10 cellular contexts compared by ENCODE assay signal in the genomic region with DNA sequence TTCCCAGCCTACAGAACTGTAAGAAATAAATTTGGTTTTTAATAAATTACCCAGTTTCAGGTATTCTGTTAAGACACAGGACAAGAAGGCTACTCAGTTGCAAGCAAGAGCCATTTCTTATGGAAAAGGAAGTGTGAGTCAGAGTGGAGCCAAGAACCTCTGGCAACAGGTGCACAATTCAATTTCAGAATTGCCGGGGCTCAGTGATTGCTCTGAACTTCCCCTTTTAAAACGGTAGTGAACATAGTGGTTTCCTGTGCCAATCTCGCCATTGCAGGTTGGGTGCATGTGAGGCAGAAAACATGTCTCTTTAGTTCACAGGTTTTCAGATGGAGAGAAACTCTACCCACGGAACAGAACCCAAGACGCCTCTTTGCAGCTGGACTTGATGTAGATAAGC. TPM values are rescaled to one million over a fixed set of nuclear protein-coding genes. Genes with fewer than 3 reads are reported as not detected.
DNase-seq lines count a peak whose midpoint lies in the region; ATAC-seq and TF ChIP-seq lines count a peak whose summit lies in the region.
"Had no signal": no experiment of that assay in that cellular context is flagged by ENCODE, and none has a peak within 500 bp of the region (broad histone marks: within the 10 kb centered on the region; RNA-seq: fewer than 3 reads in every experiment).

No MANE protein-coding gene starts in this region.

- H3K27ac Mint-ChIP-seq in activated naive CD4-positive, alpha-beta T cell treated with anti-CD3 and anti-CD28 coated beads, Interleukin-2, amount 50 U/mL, for 72 hours, result no peak overlapping the region
- no peak overlapping the region for H3K27ac Mint-ChIP-seq in Caco-2 (ENCODE audit: unreplicated experiment)

- H3K27me3 Mint-ChIP-seq in Caco-2 (ENCODE audit: insufficient read depth, unreplicated experiment), result no peaks in the 10 kb centered on the region

- H3K4me3 ChIP-seq in Caco-2 (ENCODE audit: low read depth, low read length), result no peak overlapping the region

- H3K4me1 ChIP-seq in Caco-2, result 0 out of 2 replicates have a peak, but pooled peaks cover 3% of the 10 kb centered on the region

- no peaks in the 10 kb centered on the region for H3K36me3 ChIP-seq in Caco-2 (ENCODE audit: control insufficient read depth, insufficient read depth, low read length)

- no peak for TF ChIP-seq CTCF in Caco-2 (IDR thresholded peaks at IDR 0.05; ENCODE audit: insufficient read depth in 1 of 2, low read depth in 1 of 2, low read length in 1 of 2, severe bottlenecking in 1 of 2, unreplicated experiment in 1 of 2)

- H3K27me3 ChIP-seq in Caco-2 (replicated peaks; ENCODE audit: control insufficient read depth, insufficient read depth, low read length), result no peaks in the 10 kb centered on the region

- peak; percentile 8 to 41 for ATAC-seq in activated naive CD4-positive, alpha-beta T cell treated with anti-CD3 and anti-CD28 coated beads, Interleukin-2, amount 50 U/mL, for 72 hours
- peak; percentile 61 for ATAC-seq in HG03095 (IDR thresholded peaks at IDR 0.05; ENCODE audit: unreplicated experiment)

- no peaks in the 10 kb centered on the region for H3K36me3 Mint-ChIP-seq in activated naive CD4-positive, alpha-beta T cell treated with anti-CD3 and anti-CD28 coated beads, Interleukin-2, amount 50 U/mL, for 72 hours
- H3K36me3 Mint-ChIP-seq in Caco-2 (ENCODE audit: insufficient read depth, unreplicated experiment), result peaks cover 6% of the 10 kb centered on the region

- no peaks in the 10 kb centered on the region for H3K9me3 Mint-ChIP-seq in activated naive CD4-positive, alpha-beta T cell treated with anti-CD3 and anti-CD28 coated beads, Interleukin-2, amount 50 U/mL, for 72 hours
- no peaks in the 10 kb centered on the region for H3K9me3 Mint-ChIP-seq in Caco-2 (ENCODE audit: unreplicated experiment)

- peaks cover 17% of the 10 kb centered on the region for H3K4me1 Mint-ChIP-seq in Caco-2 (ENCODE audit: low read depth, unreplicated experiment)

- no peak overlapping the region for H3K4me3 Mint-ChIP-seq in Caco-2 (ENCODE audit: unreplicated experiment)

- DNase-seq in activated naive CD4-positive, alpha-beta T cell treated with anti-CD3 and anti-CD28 coated beads, Interleukin-2, amount 50 U/mL, for 72 hours (ENCODE audit: low spot score in 2 of 2), result no peak
- DNase-seq in activated naive CD4-positive, alpha-beta T cell treated with anti-CD3 and anti-CD28 coated beads, Interleukin-2, amount 50 U/mL, for 16 hours, result no peak
- peak; percentile 87 for DNase-seq in RPMI8226
- DNase-seq in substantia nigra (lab: John Stamatoyannopoulos, UW), result no peak
- DNase-seq in Caco-2, result no peak
- no peak for DNase-seq in NCI-H2107 treated with DMSO at 0.1 percent for 48 hours (lab: John Stamatoyannopoulos, UW; ENCODE audit: unreplicated experiment)
- no peak for DNase-seq in NCI-H187 treated with DMSO at 0.1 percent for 48 hours (lab: John Stamatoyannopoulos, UW)
- DNase-seq: NCI-H146 had no signal

- POLR2A ChIA-PET in Caco-2 (lab: Charles Lee), result no interaction called here

- intact Hi-C loops in Caco-2 (cut with micrococcal nuclease; ENCODE audit: unreplicated experiment), result no loop called here

- H3K9me3 ChIP-seq in Caco-2, result no peaks in the 10 kb centered on the region

- peak overlapping the region; percentile 98 for H3K27ac ChIP-seq in substantia nigra (ENCODE audit: low read depth, low read length, poor library complexity, severe bottlenecking)

- no TSS peak for BruUV-seq in Caco-2 (replicated peaks; lab: Mats Ljungman, UMichigan)

- CTCF ChIA-PET in Caco-2 (lab: Charles Lee), result interaction anchor here (0.6 kb wide), 1 partner anchor 20 kb away, joined by 4 read pairs; no protein-coding TSS in a partner anchor

RNA-seq across cellular contexts. Expression of a gene that starts 16.4 kb away (rescaled TPM):
- total RNA-seq in activated naive CD4-positive, alpha-beta T cell treated with anti-CD3 and anti-CD28 coated beads, Interleukin-2, amount 50 U/mL, for 72 hours, result 10 to 100 TPM; 45.0 to 59.1 TPM
- total RNA-seq in Caco-2 (2022), result 239 and 259 TPM in 2 replicates

RNA-seq across cellular contexts. Expression of a gene that starts 24.2 kb away (rescaled TPM):
- 10 to 100 TPM; 22.7 to 50.9 TPM for total RNA-seq in activated naive CD4-positive, alpha-beta T cell treated with anti-CD3 and anti-CD28 coated beads, Interleukin-2, amount 50 U/mL, for 72 hours
- 71.0 and 74.3 TPM in 2 replicates for total RNA-seq in Caco-2 (2022)

RNA-seq across cellular contexts. Expression of a gene that starts 37.3 kb away (rescaled TPM):
- 1 to 10 TPM; 1.2 to 2.5 TPM for total RNA-seq in activated naive CD4-positive, alpha-beta T cell treated with anti-CD3 and anti-CD28 coated beads, Interleukin-2, amount 50 U/mL, for 72 hours
- total RNA-seq in Caco-2 (2022), result 14.3 and 16.9 TPM in 2 replicates

RNA-seq across cellular contexts. Expression of a gene that starts 54.2 kb away (rescaled TPM):
- total RNA-seq in activated naive CD4-positive, alpha-beta T cell treated with anti-CD3 and anti-CD28 coated beads, Interleukin-2, amount 50 U/mL, for 72 hours, result under 1 TPM; 0.16 to 0.45 TPM
- total RNA-seq in Caco-2 (2022), result not detected in 2 replicates
- total RNA-seq: renal cortical epithelial cell had no signal
